In genomic region chr6:55069132-55069781, GRCh38 we compare ENCODE assay signal across 9 cellular contexts.
DNase-seq lines count a peak whose midpoint lies in the region; ATAC-seq and TF ChIP-seq lines count a peak whose summit lies in the region.
"Had no signal": no experiment of that assay in that cellular context is flagged by ENCODE, and none has a peak within 500 bp of the region (broad histone marks: within the 10 kb centered on the region; RNA-seq: fewer than 3 reads in every experiment).

No MANE protein-coding gene starts in this region.

- H3K4me1 ChIP-seq in SJCRH30, result no peaks in the 10 kb centered on the region
- H3K4me1 ChIP-seq: SJSA1 had no signal

- intact Hi-C loops in activated T-helper 1 cell treated with anti-CD3 and anti-CD28 coated beads, Interleukin-12 subunit alpha, Interleukin-12 subunit beta, Interleukin-2, Interleukin-4 antibody, amounts not matched to agents 30 ng/mL and 10 ng/mL and 1 ng/mL, durations not matched to agents 14 hours and 24 hours and 36 hours (cut with micrococcal nuclease), result loop anchor here (2.0 to 5.0 kb wide), 2 partner anchors 350 to 1092 kb away; no protein-coding TSS in a partner anchor

- no peak overlapping the region for H3K4me3 Mint-ChIP-seq in progenitor cell of endocrine pancreas (ENCODE audit: low read depth)
- H3K4me3 Mint-ChIP-seq in activated T-helper 1 cell treated with anti-CD3 and anti-CD28 coated beads, Interleukin-12 subunit alpha, Interleukin-12 subunit beta, Interleukin-2, Interleukin-4 antibody, amounts not matched to agents 30 ng/mL and 10 ng/mL and 1 ng/mL, durations not matched to agents 14 hours and 24 hours and 36 hours, result no peak overlapping the region
- H3K4me3 Mint-ChIP-seq in activated naive CD8-positive, alpha-beta T cell treated with anti-CD3 and anti-CD28 coated beads, Interleukin-2, amount 50 U/mL, for 24 hours, result no peak overlapping the region

- DNase-seq in DMS 273 treated with DMSO at 0.1 percent for 48 hours (lab: John Stamatoyannopoulos, UW), result peak; percentile 47
- peak; percentile 21 for DNase-seq in HPDE6-E6E7 (ENCODE audit: extremely low spot score)
- DNase-seq in SJCRH30, result peak; percentile 4 to 38
- DNase-seq in fibroblast of peridontal ligament (ENCODE audit: extremely low read depth), result peak; percentile 81
- no peak for DNase-seq in progenitor cell of endocrine pancreas (ENCODE audit: low spot score, unreplicated experiment)
- no peak for DNase-seq in activated T-helper 1 cell treated with anti-CD3 and anti-CD28 coated beads, Interleukin-12 subunit alpha, Interleukin-12 subunit beta, Interleukin-2, Interleukin-4 antibody, amounts not matched to agents 30 ng/mL and 10 ng/mL and 1 ng/mL, durations not matched to agents 14 hours and 24 hours and 36 hours (ENCODE audit: low spot score)
- no peak for DNase-seq in GDM1 (lab: John Stamatoyannopoulos, UW)
- DNase-seq in activated naive CD8-positive, alpha-beta T cell treated with anti-CD3 and anti-CD28 coated beads, Interleukin-2, amount 50 U/mL, for 24 hours, result no peak

- no peaks in the 10 kb centered on the region for H3K36me3 Mint-ChIP-seq in progenitor cell of endocrine pancreas (ENCODE audit: insufficient read depth)
- no peaks in the 10 kb centered on the region for H3K36me3 Mint-ChIP-seq in activated T-helper 1 cell treated with anti-CD3 and anti-CD28 coated beads, Interleukin-12 subunit alpha, Interleukin-12 subunit beta, Interleukin-2, Interleukin-4 antibody, amounts not matched to agents 30 ng/mL and 10 ng/mL and 1 ng/mL, durations not matched to agents 14 hours and 24 hours and 36 hours (ENCODE audit: low read depth)
- H3K36me3 Mint-ChIP-seq in activated naive CD8-positive, alpha-beta T cell treated with anti-CD3 and anti-CD28 coated beads, Interleukin-2, amount 50 U/mL, for 24 hours (ENCODE audit: low read depth), result no peaks in the 10 kb centered on the region

- TF ChIP-seq CTCF in progenitor cell of endocrine pancreas (IDR thresholded peaks at IDR 0.05; ENCODE audit: unreplicated experiment), result peak; percentile 85

- peaks cover 8% of the 10 kb centered on the region for H3K9me3 Mint-ChIP-seq in progenitor cell of endocrine pancreas (ENCODE audit: low read depth)
- H3K9me3 Mint-ChIP-seq in activated T-helper 1 cell treated with anti-CD3 and anti-CD28 coated beads, Interleukin-12 subunit alpha, Interleukin-12 subunit beta, Interleukin-2, Interleukin-4 antibody, amounts not matched to agents 30 ng/mL and 10 ng/mL and 1 ng/mL, durations not matched to agents 14 hours and 24 hours and 36 hours, result no peaks in the 10 kb centered on the region
- H3K9me3 Mint-ChIP-seq in activated naive CD8-positive, alpha-beta T cell treated with anti-CD3 and anti-CD28 coated beads, Interleukin-2, amount 50 U/mL, for 24 hours, result peaks cover 18% of the 10 kb centered on the region

- H3K4me3 ChIP-seq in SJCRH30, result no peak overlapping the region
- H3K4me3 ChIP-seq: SJSA1 had no signal

- no peaks in the 10 kb centered on the region for H3K4me1 Mint-ChIP-seq in progenitor cell of endocrine pancreas (ENCODE audit: low read depth)
- no peaks in the 10 kb centered on the region for H3K4me1 Mint-ChIP-seq in activated T-helper 1 cell treated with anti-CD3 and anti-CD28 coated beads, Interleukin-12 subunit alpha, Interleukin-12 subunit beta, Interleukin-2, Interleukin-4 antibody, amounts not matched to agents 30 ng/mL and 10 ng/mL and 1 ng/mL, durations not matched to agents 14 hours and 24 hours and 36 hours (ENCODE audit: low read depth)
- no peaks in the 10 kb centered on the region for H3K4me1 Mint-ChIP-seq in activated naive CD8-positive, alpha-beta T cell treated with anti-CD3 and anti-CD28 coated beads, Interleukin-2, amount 50 U/mL, for 24 hours

- H3K27ac Mint-ChIP-seq in progenitor cell of endocrine pancreas, result no peak overlapping the region
- H3K27ac Mint-ChIP-seq in activated T-helper 1 cell treated with anti-CD3 and anti-CD28 coated beads, Interleukin-12 subunit alpha, Interleukin-12 subunit beta, Interleukin-2, Interleukin-4 antibody, amounts not matched to agents 30 ng/mL and 10 ng/mL and 1 ng/mL, durations not matched to agents 14 hours and 24 hours and 36 hours, result no peak overlapping the region
- no peak overlapping the region for H3K27ac Mint-ChIP-seq in activated naive CD8-positive, alpha-beta T cell treated with anti-CD3 and anti-CD28 coated beads, Interleukin-2, amount 50 U/mL, for 24 hours

- no peaks in the 10 kb centered on the region for H3K27me3 ChIP-seq in SJCRH30
- H3K27me3 ChIP-seq: SJSA1 had no signal

- no peaks in the 10 kb centered on the region for H3K9me3 ChIP-seq in SJCRH30 (replicated peaks)
- H3K9me3 ChIP-seq: SJSA1 had no signal

- no peaks in the 10 kb centered on the region for H3K27me3 Mint-ChIP-seq in progenitor cell of endocrine pancreas
- no peaks in the 10 kb centered on the region for H3K27me3 Mint-ChIP-seq in activated T-helper 1 cell treated with anti-CD3 and anti-CD28 coated beads, Interleukin-12 subunit alpha, Interleukin-12 subunit beta, Interleukin-2, Interleukin-4 antibody, amounts not matched to agents 30 ng/mL and 10 ng/mL and 1 ng/mL, durations not matched to agents 14 hours and 24 hours and 36 hours (ENCODE audit: insufficient read depth)
- H3K27me3 Mint-ChIP-seq in activated naive CD8-positive, alpha-beta T cell treated with anti-CD3 and anti-CD28 coated beads, Interleukin-2, amount 50 U/mL, for 24 hours, result no peaks in the 10 kb centered on the region

- no peaks in the 10 kb centered on the region for H3K36me3 ChIP-seq in SJCRH30
- H3K36me3 ChIP-seq: SJSA1 had no signal

- ATAC-seq in activated naive CD8-positive, alpha-beta T cell treated with anti-CD3 and anti-CD28 coated beads, Interleukin-2, amount 50 U/mL, for 24 hours, result no peak

- no peak overlapping the region for H3K27ac ChIP-seq in SJCRH30
- H3K27ac ChIP-seq: SJSA1 had no signal

Comparison
In these comparisons a context has a peak if more than half of its experiments do, and no peak if none do; other contexts are left out.
1. DNase-seq: peak in DMS 273 treated with DMSO at 0.1 percent for 48 hours (single experiment), HPDE6-E6E7 (single experiment), SJCRH30 (2 of 2) and fibroblast of peridontal ligament (single experiment); none in progenitor cell of endocrine pancreas (single experiment), activated T-helper 1 cell treated with anti-CD3 and anti-CD28 coated beads, Interleukin-12 subunit alpha, Interleukin-12 subunit beta, Interleukin-2, Interleukin-4 antibody, amounts not matched to agents 30 ng/mL and 10 ng/mL and 1 ng/mL, durations not matched to agents 14 hours and 24 hours and 36 hours (single experiment), GDM1 (single experiment) and activated naive CD8-positive, alpha-beta T cell treated with anti-CD3 and anti-CD28 coated beads, Interleukin-2, amount 50 U/mL, for 24 hours (single experiment).